ENCODE assay signal across 1 cellular context in the genomic region with DNA sequence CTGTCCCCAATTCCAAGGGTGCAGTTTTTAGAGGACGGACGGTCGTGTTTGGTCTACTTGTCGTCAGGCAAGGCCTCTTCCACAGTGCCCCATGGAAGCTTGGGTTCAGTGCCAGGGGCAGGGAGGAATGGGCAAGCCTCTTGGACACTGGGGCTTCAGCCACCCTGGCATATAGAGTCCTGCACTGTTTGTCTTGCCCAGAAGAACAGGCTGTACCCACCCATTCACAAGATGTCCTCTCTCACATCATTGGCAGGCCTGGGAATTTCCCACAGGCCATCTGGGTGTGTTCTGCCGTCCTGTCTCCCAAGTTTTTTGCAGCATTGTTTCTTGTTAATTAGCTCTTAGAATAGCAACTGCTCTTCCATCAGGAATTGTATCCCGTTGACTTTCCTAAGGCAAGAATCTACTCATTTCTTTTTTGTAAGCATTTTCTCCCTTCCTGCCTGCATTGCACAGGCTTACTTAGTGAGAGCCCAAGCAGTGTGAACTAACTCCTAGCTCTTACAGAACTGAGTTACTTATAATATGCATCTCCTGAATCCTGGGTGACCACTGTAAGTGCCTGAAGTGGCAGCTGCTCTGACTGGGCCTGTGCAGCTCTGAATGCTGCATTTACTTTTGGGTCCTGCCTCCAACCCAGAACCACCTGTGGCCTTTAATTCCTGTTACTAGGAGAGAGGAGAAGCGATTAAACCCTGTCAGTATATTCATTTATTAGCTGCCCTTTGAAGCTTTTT.
TF ChIP-seq lines count a peak whose summit lies in the region.

No MANE protein-coding gene starts in this region.

TF ChIP-seq in IMR-90, 13 proteins besides CTCF, POLR2A, EP300 and RAD21 (continued from another document):
- TF ChIP-seq, protein P1, sequence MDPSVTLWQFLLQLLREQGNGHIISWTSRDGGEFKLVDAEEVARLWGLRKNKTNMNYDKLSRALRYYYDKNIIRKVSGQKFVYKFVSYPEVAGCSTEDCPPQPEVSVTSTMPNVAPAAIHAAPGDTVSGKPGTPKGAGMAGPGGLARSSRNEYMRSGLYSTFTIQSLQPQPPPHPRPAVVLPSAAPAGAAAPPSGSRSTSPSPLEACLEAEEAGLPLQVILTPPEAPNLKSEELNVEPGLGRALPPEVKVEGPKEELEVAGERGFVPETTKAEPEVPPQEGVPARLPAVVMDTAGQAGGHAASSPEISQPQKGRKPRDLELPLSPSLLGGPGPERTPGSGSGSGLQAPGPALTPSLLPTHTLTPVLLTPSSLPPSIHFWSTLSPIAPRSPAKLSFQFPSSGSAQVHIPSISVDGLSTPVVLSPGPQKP (IDR thresholded peaks at IDR 0.05; ENCODE audit: borderline replicate concordance, low read depth, low read length), result no peak
- no peak for TF ChIP-seq RFX5 (IDR thresholded peaks at IDR 0.05; ENCODE audit: low read depth, low read length)
- no peak for TF ChIP-seq MAZ (IDR thresholded peaks at IDR 0.05; ENCODE audit: borderline replicate concordance, low read depth, low read length)
- TF ChIP-seq FOS (IDR thresholded peaks at IDR 0.05; ENCODE audit: low read depth, low read length), result no peak
- no peak for TF ChIP-seq NFE2L2 (IDR thresholded peaks at IDR 0.05; ENCODE audit: low read depth, low read length)
- no peak for TF ChIP-seq CHD1 (IDR thresholded peaks at IDR 0.05; ENCODE audit: low read depth, low read length)
- TF ChIP-seq CEBPB (IDR thresholded peaks at IDR 0.05; ENCODE audit: low read depth, low read length), result no peak
- no peak for TF ChIP-seq SMC3 (IDR thresholded peaks at IDR 0.05; ENCODE audit: low read depth, low read length)
- TF ChIP-seq, protein P2, sequence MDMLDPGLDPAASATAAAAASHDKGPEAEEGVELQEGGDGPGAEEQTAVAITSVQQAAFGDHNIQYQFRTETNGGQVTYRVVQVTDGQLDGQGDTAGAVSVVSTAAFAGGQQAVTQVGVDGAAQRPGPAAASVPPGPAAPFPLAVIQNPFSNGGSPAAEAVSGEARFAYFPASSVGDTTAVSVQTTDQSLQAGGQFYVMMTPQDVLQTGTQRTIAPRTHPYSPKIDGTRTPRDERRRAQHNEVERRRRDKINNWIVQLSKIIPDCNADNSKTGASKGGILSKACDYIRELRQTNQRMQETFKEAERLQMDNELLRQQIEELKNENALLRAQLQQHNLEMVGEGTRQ (IDR thresholded peaks at IDR 0.05; ENCODE audit: low read depth, low read length), result no peak
